Comparison of ENCODE assay signal across 12 cellular contexts in genomic region chr5:111211341-111211740, GRCh38. TPM values are rescaled to one million over a fixed set of nuclear protein-coding genes. Genes with fewer than 3 reads are reported as not detected.
DNase-seq lines count a peak whose midpoint lies in the region; ATAC-seq, FAIRE-seq and TF ChIP-seq lines count a peak whose summit lies in the region.
"Had no signal": no experiment of that assay in that cellular context is flagged by ENCODE, and none has a peak within 500 bp of the region (broad histone marks: within the 10 kb centered on the region; RNA-seq: fewer than 3 reads in every experiment).

No MANE protein-coding gene starts in this region.

- H3K79me2 ChIP-seq in H9 (ENCODE audit: insufficient read depth, low read length): no peaks in the 10 kb centered on the region

- H2BK5ac ChIP-seq in H9 (ENCODE audit: insufficient read length, low read length): no peak overlapping the region

- H3K23ac ChIP-seq in H9 (ENCODE audit: insufficient read length, low read depth, low read length): no peak overlapping the region

- no peak overlapping the region for H3K4me3 Mint-ChIP-seq in activated naive CD4-positive, alpha-beta T cell treated with anti-CD3 and anti-CD28 coated beads, Interleukin-2, amount 10 ng/mL, durations not matched to agents 7 days and 5 days
- peak overlapping the region in 7 of 10 donors; percentile 46 to 69 (median 58) for H3K4me3 Mint-ChIP-seq in naive thymus-derived CD8-positive, alpha-beta T cell
- no peak overlapping the region for H3K4me3 Mint-ChIP-seq in H9

- no peak overlapping the region for H4K5ac ChIP-seq in H9 (ENCODE audit: insufficient read length, low read depth, low read length)

- H3K9me3 ChIP-seq in H9 (ENCODE audit: control insufficient read depth, low read depth, low read length): no peaks in the 10 kb centered on the region
- H3K9me3 ChIP-seq: body of pancreas had no signal

- H3K4me2 ChIP-seq in H9 (ENCODE audit: insufficient read depth, insufficient read length, low read length): no peak overlapping the region

- no peak for DNase-seq in activated naive CD4-positive, alpha-beta T cell treated with anti-CD3 and anti-CD28 coated beads, Interleukin-2, amount 10 ng/mL, durations not matched to agents 7 days and 5 days
- DNase-seq in activated naive CD4-positive, alpha-beta T cell treated with Interleukin-2 at 50 U/mL for 16 hours: no peak
- no peak for DNase-seq in naive thymus-derived CD8-positive, alpha-beta T cell
- DNase-seq in H54 (ENCODE audit: insufficient read length, low spot score): no peak
- DNase-seq in H9: no peak
- no peak for DNase-seq in NCI-H226
- DNase-seq: body of pancreas; NCI-H1417; stimulated activated CD4-positive, alpha-beta T cell treated with anti-CD3 and anti-CD28 coated beads, Interleukin-1b, Interleukin-23, amount 100 ng/mL, for 48 hours had no signal

- no peaks in the 10 kb centered on the region for H3K23me2 ChIP-seq in H9 (ENCODE audit: insufficient read length, low read depth, low read length, poor library complexity, severe bottlenecking)

- no peaks in the 10 kb centered on the region for H3K27me3 ChIP-seq in H9 (ENCODE audit: insufficient read depth, low read length)
- H3K27me3 ChIP-seq: body of pancreas had no signal

- H2BK15ac ChIP-seq in H9 (ENCODE audit: low read depth, low read length): no peak overlapping the region

- no peaks in the 10 kb centered on the region for H3K79me1 ChIP-seq in H9 (ENCODE audit: insufficient read depth, low read depth, low read length, poor library complexity, severe bottlenecking)

- no peak overlapping the region for H3K9ac ChIP-seq in H9 (ENCODE audit: extremely low read depth, insufficient read length, low read length)

- CTCF ChIA-PET in activated naive CD4-positive, alpha-beta T cell treated with anti-CD3 and anti-CD28 coated beads, Interleukin-2, amount 10 ng/mL, durations not matched to agents 7 days and 5 days (lab: Charles Lee): interaction anchor here (1.1 kb wide), 1 partner anchor 67 kb away, joined by 4 read pairs; no protein-coding TSS in a partner anchor

- TF ChIP-seq CTCF in H9 (conservative IDR thresholded peaks at IDR 0.05): no peak

- no peaks in the 10 kb centered on the region for H4K20me1 ChIP-seq in H9 (ENCODE audit: control insufficient read depth, insufficient read depth, insufficient read length)

- POLR2A ChIA-PET in naive thymus-derived CD8-positive, alpha-beta T cell (lab: Charles Lee): interaction anchor here (0.6 to 1.3 kb wide), 5 partner anchors 10 to 67 kb away, joined by 3 to 7 read pairs (median 4); partner anchors contain the start of gene CAMK4

- no peak overlapping the region for H3K4ac ChIP-seq in H9 (ENCODE audit: low read depth, low read length)

- H4K91ac ChIP-seq in H9 (ENCODE audit: insufficient read length, low read depth, low read length): no peak overlapping the region

- peaks cover 9% of the 10 kb centered on the region for H3K36me3 Mint-ChIP-seq in activated naive CD4-positive, alpha-beta T cell treated with anti-CD3 and anti-CD28 coated beads, Interleukin-2, amount 10 ng/mL, durations not matched to agents 7 days and 5 days
- H3K36me3 Mint-ChIP-seq in naive thymus-derived CD8-positive, alpha-beta T cell: peaks cover 0 to 5% (median 0%) of the 10 kb centered on the region in 3 donors
- no peaks in the 10 kb centered on the region for H3K36me3 Mint-ChIP-seq in H9 (ENCODE audit: insufficient read depth in 1 of 3, low read depth in 3 of 3)

- H2BK12ac ChIP-seq in H9 (ENCODE audit: insufficient read length, low read depth, low read length): no peak overlapping the region

- TF ChIP-seq POLR2A in H54 (IDR thresholded peaks at IDR 0.05; ENCODE audit: low read depth, low read length): no peak

- no peak overlapping the region for H2BK120ac ChIP-seq in H9 (ENCODE audit: low read depth, low read length, poor library complexity, severe bottlenecking)

- no peak overlapping the region for H3K18ac ChIP-seq in H9 (ENCODE audit: insufficient read length, low read depth, low read length)

- no peak overlapping the region for H2AFZ ChIP-seq in H9 (ENCODE audit: low read length)

- peaks cover 9% of the 10 kb centered on the region for H3K9me3 Mint-ChIP-seq in activated naive CD4-positive, alpha-beta T cell treated with anti-CD3 and anti-CD28 coated beads, Interleukin-2, amount 10 ng/mL, durations not matched to agents 7 days and 5 days
- H3K9me3 Mint-ChIP-seq in naive thymus-derived CD8-positive, alpha-beta T cell: peaks cover 0 to 4% (median 0%) of the 10 kb centered on the region in 9 donors
- H3K9me3 Mint-ChIP-seq in H9: no peaks in the 10 kb centered on the region

- peaks cover 3% of the 10 kb centered on the region; the same call in 1 of the 2 replicates for H3K4me1 ChIP-seq in H9 (ENCODE audit: insufficient read depth, low read length)
- H3K4me1 ChIP-seq: body of pancreas had no signal

- H2AK5ac ChIP-seq in H9 (ENCODE audit: insufficient read length, low read length): no peak overlapping the region

- no peak overlapping the region for H3K56ac ChIP-seq in H9 (ENCODE audit: insufficient read length, low read depth, low read length)

- no peak overlapping the region for H2BK20ac ChIP-seq in H9 (ENCODE audit: low read depth, low read length, poor library complexity, severe bottlenecking)

- ATAC-seq in GM21526 (IDR thresholded peaks at IDR 0.05; ENCODE audit: low FRiP score, unreplicated experiment) (peak; percentile 85), HG03139 (IDR thresholded peaks at IDR 0.05; ENCODE audit: unreplicated experiment) (peak; percentile 62)
- no peak for ATAC-seq in naive thymus-derived CD8-positive, alpha-beta T cell
- ATAC-seq: body of pancreas had no signal

- H3K27me3 Mint-ChIP-seq in activated naive CD4-positive, alpha-beta T cell treated with anti-CD3 and anti-CD28 coated beads, Interleukin-2, amount 10 ng/mL, durations not matched to agents 7 days and 5 days: no peaks in the 10 kb centered on the region
- peaks cover 0 to 1% (median 0%) of the 10 kb centered on the region in 5 donors for H3K27me3 Mint-ChIP-seq in naive thymus-derived CD8-positive, alpha-beta T cell
- H3K27me3 Mint-ChIP-seq in H9 (ENCODE audit: low read depth): no peaks in the 10 kb centered on the region

- no peak for FAIRE-seq in H54 (lab: Jason Lieb, UNC)

- H4K8ac ChIP-seq in H9 (replicated peaks; ENCODE audit: insufficient read length, low read depth, low read length): no peak overlapping the region

- H3K27ac Mint-ChIP-seq in activated naive CD4-positive, alpha-beta T cell treated with anti-CD3 and anti-CD28 coated beads, Interleukin-2, amount 10 ng/mL, durations not matched to agents 7 days and 5 days: peak overlapping the region; percentile 1
- peak overlapping the region in 1 of 10 donors; percentile 37 for H3K27ac Mint-ChIP-seq in naive thymus-derived CD8-positive, alpha-beta T cell
- no peak overlapping the region for H3K27ac Mint-ChIP-seq in H9

- no peak overlapping the region for H3K27ac ChIP-seq in H9 (ENCODE audit: insufficient read length, low read depth, low read length)
- H3K27ac ChIP-seq: body of pancreas had no signal

- H3K14ac ChIP-seq in H9 (ENCODE audit: insufficient read depth, low read length): no peak overlapping the region

- H3K4me1 Mint-ChIP-seq in activated naive CD4-positive, alpha-beta T cell treated with anti-CD3 and anti-CD28 coated beads, Interleukin-2, amount 10 ng/mL, durations not matched to agents 7 days and 5 days: peaks cover 13% of the 10 kb centered on the region
- peaks cover 4 to 8% (median 8%) of the 10 kb centered on the region in 4 donors for H3K4me1 Mint-ChIP-seq in naive thymus-derived CD8-positive, alpha-beta T cell
- H3K4me1 Mint-ChIP-seq in H9: peaks cover 11% of the 10 kb centered on the region in 2 experiments

- no CpG with 5 or more reads among the region's 1 CpG for WGBS in H9 (ENCODE audit: extremely low coverage, insufficient read length, low lambda C conversion rate)

- H3T11ph ChIP-seq in H9 (ENCODE audit: low read length): no peak overlapping the region

RNA-seq across cellular contexts. Expression of gene CAMK4, which starts 12.8 kb away (rescaled TPM):
- total RNA-seq in naive thymus-derived CD8-positive, alpha-beta T cell: 100 to 1,000 TPM; 274 to 307 TPM
- polyA plus RNA-seq in naive thymus-derived CD8-positive, alpha-beta T cell: 100 to 1,000 TPM in 2 of 3 donors, 10 to 100 TPM in 1; 93.3 to 134 (median 128) TPM
- 6.3 and 7.9 TPM in 2 replicates for total RNA-seq in H9 (2021)
- total RNA-seq: HT-29 had no signal

Comparison
In these comparisons a context has a peak if more than half of its experiments do, and no peak if none do; other contexts are left out.
1. H3K4me3 Mint-ChIP-seq: peak in naive thymus-derived CD8-positive, alpha-beta T cell (7 of 10); none in activated naive CD4-positive, alpha-beta T cell treated with anti-CD3 and anti-CD28 coated beads, Interleukin-2, amount 10 ng/mL, durations not matched to agents 7 days and 5 days (single experiment) and H9 (0 of 2).
2. ATAC-seq: peak in GM21526 (single experiment) and HG03139 (single experiment); none in naive thymus-derived CD8-positive, alpha-beta T cell (0 of 2).
3. RNA of gene CAMK4, which starts 12.8 kb away (total RNA-seq): 274 to 307 TPM in naive thymus-derived CD8-positive, alpha-beta T cell; 6.3 to 7.9 TPM in H9; every median in the first group is over 10 times any median in the second.